ENCODE assay signal across 8 cellular contexts in the genomic region with DNA sequence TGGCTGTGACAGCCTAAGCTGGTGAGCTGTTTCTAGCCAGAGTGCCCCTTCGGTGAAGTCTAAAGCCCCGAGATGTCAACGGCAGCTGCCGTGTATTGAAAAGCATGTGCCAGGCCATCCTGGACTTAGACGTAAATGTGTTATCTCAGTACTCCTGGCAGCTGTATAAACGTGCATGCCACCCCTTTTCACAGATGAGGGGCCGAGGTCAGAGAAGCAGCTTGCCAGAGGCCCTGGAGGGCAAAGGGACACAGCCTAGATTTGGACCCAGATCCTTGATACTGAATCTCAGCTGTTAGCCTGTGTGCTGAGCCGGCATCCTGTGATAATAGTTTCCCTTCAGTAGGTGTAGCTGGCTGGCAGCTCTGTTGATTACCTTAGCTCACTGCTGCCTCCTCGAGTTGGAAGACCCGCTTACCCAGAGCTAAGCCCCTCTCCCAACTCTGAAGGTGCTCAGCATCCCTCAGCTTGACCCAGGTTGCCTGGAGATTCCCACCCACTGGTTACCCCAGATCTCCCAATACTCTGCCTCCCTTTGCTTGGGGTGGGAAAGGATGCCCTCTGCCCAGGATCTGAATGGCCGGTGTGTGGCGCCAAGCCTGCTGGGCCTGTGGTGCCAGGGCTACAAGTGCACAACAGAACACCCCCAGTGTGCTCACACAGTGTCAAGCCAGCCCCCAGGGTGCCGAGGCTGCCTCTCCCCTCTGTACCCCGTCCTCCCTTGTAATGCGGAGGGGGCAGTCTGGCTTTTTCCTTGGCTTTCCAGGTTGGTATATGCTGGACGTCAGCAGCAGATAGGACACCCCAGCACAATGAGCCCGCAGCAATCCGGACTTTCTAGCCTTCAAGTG. TPM values are rescaled to one million over a fixed set of nuclear protein-coding genes. Genes with fewer than 3 reads are reported as not detected.
DNase-seq lines count a peak whose midpoint lies in the region; ATAC-seq, FAIRE-seq and TF ChIP-seq lines count a peak whose summit lies in the region.

No MANE protein-coding gene starts in this region.

- H3K27me3 ChIP-seq in pancreas, result no peaks in the 10 kb centered on the region

- ATAC-seq in pancreas, result peak; percentile 12 to 43 (median 27)
- ATAC-seq in HG03135 (IDR thresholded peaks at IDR 0.05; ENCODE audit: unreplicated experiment), result no peak

- H3K9me3 ChIP-seq in pancreas, result no peaks in the 10 kb centered on the region

- 20 to 22% methylated on average over 18 of the region's 18 CpGs for WGBS in pancreas, 2 donors

- peaks cover 33 to 41% (median 36%) of the 10 kb centered on the region in 3 donors for H3K4me1 ChIP-seq in pancreas

- intact Hi-C loops in pancreas (cut with DNase I), result no loop called here

- TF ChIP-seq CTCF in fibroblast of villous mesenchyme (IDR thresholded peaks at IDR 0.05; ENCODE audit: insufficient read depth, low read depth, low read length), result peak; percentile 19
- TF ChIP-seq CTCF in pancreas (IDR thresholded peaks at IDR 0.05), result no peak

- peak overlapping the region; percentile 94 to 97 (median 96) for H3K27ac ChIP-seq in pancreas

- H3K4me3 ChIP-seq in fibroblast of villous mesenchyme (ENCODE audit: low read depth, low read length) (peak overlapping the region; percentile 90), pancreas (peak overlapping the region; percentile 47 to 68 (median 61))

- DNase-seq in NCI-H2227 (lab: John Stamatoyannopoulos, UW; ENCODE audit: unreplicated experiment) (peak; percentile 62), NCI-H2227 treated with DMSO at 0.1 percent for 48 hours (lab: John Stamatoyannopoulos, UW) (no peak), NCI-H2196 (lab: John Stamatoyannopoulos, UW; ENCODE audit: unreplicated experiment) (peak; percentile 60), fibroblast of villous mesenchyme (ENCODE audit: low read depth) (peak; percentile 27), pancreas (peak; percentile 62 to 80 (median 68)), Ammon's horn (ENCODE audit: low spot score) (no peak)
- peak; percentile 67 for DNase-seq in activated T-cell treated with anti-CD3 and anti-CD28 coated beads, Interleukin-2, amount 50 U/mL, for 1 hour

- no peak for FAIRE-seq in pancreas (lab: Jason Lieb, UNC)

- no peaks in the 10 kb centered on the region for H3K36me3 ChIP-seq in pancreas

RNA-seq across cellular contexts. Expression of a gene that starts 59.8 kb away (rescaled TPM):
- total RNA-seq in fibroblast of villous mesenchyme (under 0.01 and 0.64 TPM in 2 replicates), pancreas (1 to 10 TPM in 1 of 6 donors, under 1 TPM in 5; 0.16 to 1.3 (median 0.62) TPM)
- polyA plus RNA-seq in pancreas, result under 1 TPM; 0.66 to 0.95 TPM

Comparison
In these comparisons a context has a peak if more than half of its experiments do, and no peak if none do; other contexts are left out.
1. DNase-seq: peak in NCI-H2227 (single experiment), NCI-H2196 (single experiment), activated T-cell treated with anti-CD3 and anti-CD28 coated beads, Interleukin-2, amount 50 U/mL, for 1 hour (single experiment), fibroblast of villous mesenchyme (single experiment) and pancreas (6 of 6); none in NCI-H2227 treated with DMSO at 0.1 percent for 48 hours (single experiment) and Ammon's horn (single experiment).